Comparison of ENCODE assay signal across 12 cellular contexts in the genomic region with DNA sequence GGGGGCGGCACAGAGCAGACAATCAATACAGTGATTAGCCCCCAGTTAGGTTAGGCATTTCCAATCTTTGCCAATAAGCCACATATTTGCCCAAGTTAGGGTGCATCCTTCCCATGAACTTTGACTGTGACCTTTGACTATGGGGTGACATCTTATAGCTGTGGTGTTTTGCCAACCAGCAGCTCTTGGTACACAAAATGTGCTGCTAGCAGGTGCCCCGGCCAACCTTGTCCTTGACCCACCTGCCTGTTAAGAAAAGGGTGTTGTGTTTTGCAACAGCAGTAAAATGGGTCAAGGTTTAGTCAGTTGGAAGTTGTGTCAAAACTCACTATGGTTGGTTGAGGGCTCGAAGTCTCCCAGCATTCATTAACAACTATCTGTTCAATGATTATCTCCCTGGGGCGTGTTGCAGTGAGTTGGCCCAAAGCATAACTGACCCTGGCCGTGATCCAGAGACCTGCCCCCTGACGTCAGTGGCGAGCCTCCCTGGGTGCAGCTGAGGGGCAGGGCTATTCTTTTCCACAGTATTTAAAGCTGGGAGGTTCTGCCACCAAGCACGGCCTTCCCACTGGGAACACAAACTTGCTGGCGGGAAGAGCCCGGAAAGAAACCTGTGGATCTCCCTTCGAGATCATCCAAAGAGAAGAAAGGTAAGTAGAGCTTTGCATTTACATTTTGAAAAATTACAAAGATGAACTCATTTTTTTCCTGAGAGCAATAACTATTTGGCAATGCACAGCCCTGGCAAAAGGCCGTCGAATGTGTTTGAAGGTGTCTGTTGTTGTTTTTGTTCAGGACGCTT. TPM values are rescaled to one million over a fixed set of nuclear protein-coding genes. Genes with fewer than 3 reads are reported as not detected.
DNase-seq lines count a peak whose midpoint lies in the region; ATAC-seq, FAIRE-seq and TF ChIP-seq lines count a peak whose summit lies in the region.
"Had no signal": no experiment of that assay in that cellular context is flagged by ENCODE, and none has a peak within 500 bp of the region (broad histone marks: within the 10 kb centered on the region; RNA-seq: fewer than 3 reads in every experiment).

Gene PCK1 (plus strand): TSS at position 557 of the 802 bp plus-strand sequence. CDS start 302 bp downstream, outside the sequence.

- H3K4me3 Mint-ChIP-seq in mesothelial cell of epicardium: no peak within 1 kb of the TSS
- H3K4me3 Mint-ChIP-seq: activated naive CD4-positive, alpha-beta T cell treated with anti-CD3 and anti-CD28 coated beads, Interleukin-2, amount 50 U/mL, for 24 hours; endodermal cell had no signal

- H3K36me3 Mint-ChIP-seq in mesothelial cell of epicardium: no peaks in the 10 kb centered on the region
- H3K36me3 Mint-ChIP-seq: activated naive CD4-positive, alpha-beta T cell treated with anti-CD3 and anti-CD28 coated beads, Interleukin-2, amount 50 U/mL, for 24 hours had no signal

- H3K36me3 ChIP-seq in PC-3 (ENCODE audit: low read depth, low read length) (no peaks in the 10 kb centered on the region), rectal smooth muscle tissue (ENCODE audit: control insufficient read depth, insufficient read depth, low read length) (peaks cover 5% of the 10 kb centered on the region)

- no peak for ATAC-seq in PC-3

- peaks cover 99% of the 10 kb centered on the region for H3K27me3 Mint-ChIP-seq in mesothelial cell of epicardium (ENCODE audit: low read depth)

- H3K4me1 ChIP-seq in PC-3 (ENCODE audit: insufficient read depth, low read length): no peaks in the 10 kb centered on the region
- no peaks in the 10 kb centered on the region for H3K4me1 ChIP-seq in rectal smooth muscle tissue (ENCODE audit: control insufficient read depth, insufficient read depth, low read length)

- no peak within 1 kb of the TSS for H3K4me2 ChIP-seq in PC-3 (ENCODE audit: low read length)

- H3K27ac ChIP-seq in PC-3 (ENCODE audit: low read length) (no peak within 1 kb of the TSS), rectal smooth muscle tissue (ENCODE audit: low read depth, low read length) (no peak within 1 kb of the TSS)

- H3K27me3 ChIP-seq in PC-3 (ENCODE audit: low read length) (peaks cover 97% of the 10 kb centered on the region), rectal smooth muscle tissue (ENCODE audit: control insufficient read depth, insufficient read depth, low read length) (peaks cover 2% of the 10 kb centered on the region)

- no peak for TF ChIP-seq POLR2A in H54 (IDR thresholded peaks at IDR 0.05; ENCODE audit: low read depth, low read length)

- no peaks in the 10 kb centered on the region for H3F3A ChIP-seq in PC-3 (ENCODE audit: low read length, unreplicated experiment)

- H3K9me3 Mint-ChIP-seq in mesothelial cell of epicardium: no peaks in the 10 kb centered on the region
- H3K9me3 Mint-ChIP-seq: activated naive CD4-positive, alpha-beta T cell treated with anti-CD3 and anti-CD28 coated beads, Interleukin-2, amount 50 U/mL, for 24 hours; endodermal cell had no signal

- H3K9me3 ChIP-seq in PC-3 (ENCODE audit: low read length): no peaks in the 10 kb centered on the region

- H3K9ac ChIP-seq in PC-3 (ENCODE audit: low read length): no peak within 1 kb of the TSS
- H3K9ac ChIP-seq in rectal smooth muscle tissue (ENCODE audit: low read length): peak within 1 kb of the TSS; percentile 9

- H3K9me2 ChIP-seq in PC-3 (replicated peaks; ENCODE audit: low read length): no peaks in the 10 kb centered on the region

- CTCF ChIA-PET in PC-3 (lab: Charles Lee): no interaction called here

- H3K4me3 ChIP-seq in PC-3 (ENCODE audit: low read length) (no peak within 1 kb of the TSS), fibroblast of the aortic adventitia (ENCODE audit: low read depth, low read length) (no peak within 1 kb of the TSS), rectal smooth muscle tissue (ENCODE audit: low read length) (peak within 1 kb of the TSS; percentile 61)

- H2AFZ ChIP-seq in PC-3 (ENCODE audit: low read length): no peak within 1 kb of the TSS

- intact Hi-C loops in PC-3 (cut with micrococcal nuclease): no loop called here

- H3K4me1 Mint-ChIP-seq in mesothelial cell of epicardium: peaks cover 3% of the 10 kb centered on the region
- H3K4me1 Mint-ChIP-seq: activated naive CD4-positive, alpha-beta T cell treated with anti-CD3 and anti-CD28 coated beads, Interleukin-2, amount 50 U/mL, for 24 hours; endodermal cell had no signal

- BruUV-seq in PC-3 (replicated peaks; lab: Mats Ljungman, UMichigan): no TSS peak

- H3K27ac Mint-ChIP-seq in mesothelial cell of epicardium: no peak within 1 kb of the TSS
- H3K27ac Mint-ChIP-seq: activated naive CD4-positive, alpha-beta T cell treated with anti-CD3 and anti-CD28 coated beads, Interleukin-2, amount 50 U/mL, for 24 hours; endodermal cell had no signal

- no peaks in the 10 kb centered on the region for H4K20me1 ChIP-seq in PC-3 (ENCODE audit: low read length)

- no peak for FAIRE-seq in H54 (lab: Jason Lieb, UNC)

- no peaks in the 10 kb centered on the region for H3K79me2 ChIP-seq in PC-3 (ENCODE audit: low read length)

- no peak for TF ChIP-seq CTCF in PC-3 (conservative IDR thresholded peaks at IDR 0.05; ENCODE audit: low read depth, low read length)
- no peak for TF ChIP-seq CTCF in fibroblast of the aortic adventitia (IDR thresholded peaks at IDR 0.05; ENCODE audit: insufficient read depth, low read length)
- no peak for TF ChIP-seq CTCF in mesothelial cell of epicardium (IDR thresholded peaks at IDR 0.05; ENCODE audit: unreplicated experiment)

- POLR2A ChIA-PET in PC-3 (lab: Charles Lee; ENCODE audit: unreplicated experiment): no interaction called here

- peak; percentile 30 for DNase-seq in H54 (ENCODE audit: insufficient read length, low spot score)
- peak; percentile 40 for DNase-seq in PC-3
- peak; percentile 7 for DNase-seq in fibroblast of the aortic adventitia (ENCODE audit: low read depth)
- DNase-seq in mesothelial cell of epicardium (ENCODE audit: low spot score in 2 of 2, unreplicated experiment in 2 of 2): no peak
- DNase-seq in NCI-H2227 (lab: John Stamatoyannopoulos, UW; ENCODE audit: unreplicated experiment): no peak
- DNase-seq in 8988T: no peak
- no peak for DNase-seq in NCI-H82 (lab: John Stamatoyannopoulos, UW)
- DNase-seq: endodermal cell, NCI-H1436 had no signal

RNA-seq across cellular contexts. Expression of gene PCK1, which starts in this region (rescaled TPM):
- not detected in 2 replicates for total RNA-seq in PC-3 (2014; rRNA removed)
- total RNA-seq in fibroblast of the aortic adventitia (ENCODE audit: low replicate concordance): not detected in 2 replicates
- not detected in 3 replicates for total RNA-seq in mesothelial cell of epicardium
- total RNA-seq: endodermal cell, pulmonary artery endothelial cell had no signal

Comparison
In these comparisons a context has a peak if more than half of its experiments do, and no peak if none do; other contexts are left out.
1. Peak in DNase-seq in PC-3; RNA of the gene not detected or under 1 TPM.
2. Peak in DNase-seq in fibroblast of the aortic adventitia; RNA of the gene not detected or under 1 TPM.